Comparison of ENCODE assay signal across 20 cellular contexts in genomic region chr1:7650801-7651200, GRCh38.
DNase-seq lines count a peak whose midpoint lies in the region; ATAC-seq and TF ChIP-seq lines count a peak whose summit lies in the region.
"Had no signal": no experiment of that assay in that cellular context is flagged by ENCODE, and none has a peak within 500 bp of the region (broad histone marks: within the 10 kb centered on the region; RNA-seq: fewer than 3 reads in every experiment).

No MANE protein-coding gene starts in this region.

- peaks cover 3% of the 10 kb centered on the region for H3K4me1 Mint-ChIP-seq in GM23338

- no peak overlapping the region for H3K27ac Mint-ChIP-seq in GM23338

- H3K36me3 ChIP-seq in GM23338 (ENCODE audit: insufficient read depth), result no peaks in the 10 kb centered on the region

- H3K4me3 ChIP-seq in GM23338, result no peak overlapping the region
- H3K4me3 ChIP-seq: SK-N-MC had no signal

- DNase-seq in COLO668 (lab: John Stamatoyannopoulos, UW; ENCODE audit: unreplicated experiment), result peak; percentile 94
- DNase-seq in GM23338 (ENCODE audit: low spot score), result peak; percentile 59
- DNase-seq in NCI-H2196 treated with DMSO at 0.1 percent for 48 hours (lab: John Stamatoyannopoulos, UW; ENCODE audit: unreplicated experiment), result peak; percentile 76
- peak; percentile 8 for DNase-seq in kidney tubule cell (ENCODE audit: low spot score)
- no peak for DNase-seq in NOMO-1 treated with DMSO at 0.1 percent for 48 hours (lab: John Stamatoyannopoulos, UW; ENCODE audit: unreplicated experiment)
- DNase-seq in stimulated activated CD4-positive, alpha-beta T cell treated with anti-CD3 and anti-CD28 coated beads, Interleukin-2, amount 100 ng/mL, for 24 hours, result no peak
- DNase-seq: activated CD4-positive, alpha-beta T cell treated with anti-CD3 and anti-CD28 coated beads, Interleukin-2, amount 50 U/mL, for 48 hours; activated T-cell treated with anti-CD3 and anti-CD28 coated beads, Interleukin-2, amount 50 U/mL, for 48 hours; AML-193; amygdala; cortex of kidney; glutamatergic neuron; islet precursor cell; KBM-7; NCI-H1694 treated with DMSO at 0.1 percent for 48 hours; stimulated activated naive CD4-positive, alpha-beta T cell treated with Interleukin-2 at 50 U/mL for 16 hours had no signal

- H4K20me1 ChIP-seq in GM23338 (replicated peaks; ENCODE audit: insufficient read depth), result no peaks in the 10 kb centered on the region

- no peaks in the 10 kb centered on the region; the same call in 2 of the 3 replicates for H3K36me3 Mint-ChIP-seq in GM23338 (ENCODE audit: low read depth)

- H3K27ac ChIP-seq in GM23338 (ENCODE audit: low read depth), result no peak overlapping the region
- H3K27ac ChIP-seq: parathyroid adenoma, SK-N-MC had no signal

- H3K9me3 Mint-ChIP-seq in GM23338, result no peaks in the 10 kb centered on the region; the same call in 2 of the 3 replicates

- no peak overlapping the region for H3K4me3 Mint-ChIP-seq in GM23338

- no peaks in the 10 kb centered on the region for H3K9me2 ChIP-seq in GM23338 (ENCODE audit: insufficient read depth)

- TF ChIP-seq CTCF in GM23338 (conservative IDR thresholded peaks at IDR 0.05; ENCODE audit: low read depth in 2 of 2), result no peak

- no peaks in the 10 kb centered on the region for H3K79me2 ChIP-seq in GM23338 (replicated peaks; ENCODE audit: insufficient read depth)
- H3K79me2 ChIP-seq: parathyroid adenoma had no signal

- no peak; the same call in 2 of the 3 replicates for ATAC-seq in GM23338
- ATAC-seq in activated CD4-positive, CD25-positive, alpha-beta regulatory T cell treated with anti-CD3 and anti-CD28 coated beads, Interleukin-2, amount 50 U/mL, for 24 hours, result no peak
- no peak for ATAC-seq in HG03175 (IDR thresholded peaks at IDR 0.05; ENCODE audit: unreplicated experiment)

- H3K27me3 Mint-ChIP-seq in GM23338 (ENCODE audit: insufficient read depth, low read depth, poor library complexity), result peaks cover 7% of the 10 kb centered on the region

- no peaks in the 10 kb centered on the region for H3K27me3 ChIP-seq in GM23338 (ENCODE audit: insufficient read depth)

- no peak overlapping the region for H3K4me2 ChIP-seq in GM23338

- no peaks in the 10 kb centered on the region for H3F3A ChIP-seq in GM23338 (replicated peaks; ENCODE audit: low read depth)

- H2AFZ ChIP-seq in GM23338, result no peak overlapping the region
- H2AFZ ChIP-seq: parathyroid adenoma had no signal

- H3K4me1 ChIP-seq in GM23338 (ENCODE audit: insufficient read depth), result no peaks in the 10 kb centered on the region
- H3K4me1 ChIP-seq: parathyroid adenoma had no signal

TF ChIP-seq in GM23338, 12 proteins besides CTCF, POLR2A, EP300 and RAD21:
- TF ChIP-seq REST (IDR thresholded peaks at IDR 0.05; ENCODE audit: unreplicated experiment) (no peak), STAT1 (IDR thresholded peaks at IDR 0.05; ENCODE audit: unreplicated experiment) (no peak)
TF ChIP-seq in GM23338: peak in this region for 0.

Comparison
In these comparisons a context has a peak if more than half of its experiments do, and no peak if none do; other contexts are left out.
1. DNase-seq: peak in COLO668 (single experiment), GM23338 (single experiment), NCI-H2196 treated with DMSO at 0.1 percent for 48 hours (single experiment) and kidney tubule cell (single experiment); none in NOMO-1 treated with DMSO at 0.1 percent for 48 hours (single experiment) and stimulated activated CD4-positive, alpha-beta T cell treated with anti-CD3 and anti-CD28 coated beads, Interleukin-2, amount 100 ng/mL, for 24 hours (0 of 2).